13 cellular contexts compared by ENCODE assay signal in genomic region chr14:74574706-74575105, GRCh38. TPM values are rescaled to one million over a fixed set of nuclear protein-coding genes. Genes with fewer than 3 reads are reported as not detected.
DNase-seq lines count a peak whose midpoint lies in the region; ATAC-seq, FAIRE-seq and TF ChIP-seq lines count a peak whose summit lies in the region.
"Had no signal": no experiment of that assay in that cellular context is flagged by ENCODE, and none has a peak within 500 bp of the region (broad histone marks: within the 10 kb centered on the region; RNA-seq: fewer than 3 reads in every experiment).

No MANE protein-coding gene starts in this region.

- POLR2A ChIA-PET in H1 (lab: Charles Lee; ENCODE audit: partially characterized antibody), result interaction anchor here (1.1 kb wide), 1 partner anchor 23 kb away, joined by 5 read pairs; no protein-coding TSS in a partner anchor

- no peak overlapping the region for H2AK5ac ChIP-seq in H1 (ENCODE audit: low read depth, low read length)

- no peak overlapping the region for H3K4me2 ChIP-seq in H1 (ENCODE audit: insufficient read depth in 1 of 2, low read depth in 2 of 2, low read length in 2 of 2)
- H3K4me2 ChIP-seq: KMS-11 had no signal

- DNase-seq in HFFc6 (no peak), RPMI7951 (ENCODE audit: low read depth) (peak; percentile 90), H1 (ENCODE audit: low read depth in 1 of 2, low spot score in 2 of 2) (no peak), tibial nerve (ENCODE audit: low spot score in 2 of 2) (no peak), body of pancreas (no peak)
- DNase-seq: nephron progenitor cell had no signal

- ATAC-seq in body of pancreas, result no peak
- no peak for ATAC-seq in GM19328 (IDR thresholded peaks at IDR 0.05; ENCODE audit: unreplicated experiment)
- ATAC-seq in GM21367 (IDR thresholded peaks at IDR 0.05; ENCODE audit: unreplicated experiment), result no peak
- ATAC-seq: right lobe of liver had no signal

- peak overlapping the region; percentile 99 for H3K27ac Mint-ChIP-seq in HFFc6
- H3K27ac Mint-ChIP-seq: nephron progenitor cell had no signal

- H3K14ac ChIP-seq in H1 (ENCODE audit: insufficient read length), result no peak overlapping the region

- H3K36me3 Mint-ChIP-seq in HFFc6 (ENCODE audit: low read depth), result peaks cover 16% of the 10 kb centered on the region
- H3K36me3 Mint-ChIP-seq: CD8-positive, alpha-beta memory T cell had no signal

- TF ChIP-seq POLR2A in H1 (IDR thresholded peaks at IDR 0.05; ENCODE audit: control extremely low read depth in 1 of 2, low read depth in 2 of 2, low read length in 2 of 2) (no peak), tibial nerve (IDR thresholded peaks at IDR 0.05) (no peak), body of pancreas (IDR thresholded peaks at IDR 0.05) (no peak)

- H3K23ac ChIP-seq in H1 (ENCODE audit: insufficient read length), result no peak overlapping the region

- H3K79me2 ChIP-seq in H1 (ENCODE audit: control insufficient read depth in 1 of 2, insufficient read depth in 2 of 2, low read length in 2 of 2), result no peaks in the 10 kb centered on the region

- H3K36me3 ChIP-seq in H1 (ENCODE audit: control insufficient read depth in 2 of 4, insufficient read depth in 4 of 4, low read length in 3 of 4), result no peaks in the 10 kb centered on the region
- no peaks in the 10 kb centered on the region for H3K36me3 ChIP-seq in tibial nerve
- H3K36me3 ChIP-seq in body of pancreas (replicated peaks in 1 of 2; ENCODE audit: insufficient read depth in 1 of 2, low read depth in 2 of 2), result no peaks in the 10 kb centered on the region
- H3K36me3 ChIP-seq: right lobe of liver, suprapubic skin had no signal

- H3K27ac ChIP-seq in H1 (ENCODE audit: low read depth, low read length) (no peak overlapping the region), skin epidermis (peak overlapping the region in 13 of 21 experiments; percentile 12 to 95 (median 56)), tibial nerve (peak overlapping the region in 2 of 4 donors; percentile 78 to 83), body of pancreas (no peak overlapping the region)
- H3K27ac ChIP-seq: KMS-11, right lobe of liver, suprapubic skin had no signal

- H3K27me3 Mint-ChIP-seq in HFFc6 (ENCODE audit: insufficient read depth), result no peaks in the 10 kb centered on the region; the same call in 1 of the 2 replicates

- H2BK5ac ChIP-seq in H1 (ENCODE audit: low read depth, low read length), result no peak overlapping the region

- H4K5ac ChIP-seq in H1 (ENCODE audit: insufficient read length, low read depth, low read length), result no peak overlapping the region

- no peak overlapping the region for H3K18ac ChIP-seq in H1 (ENCODE audit: extremely low read depth, low read length)

- no peak overlapping the region for H3K4ac ChIP-seq in H1 (replicated peaks; ENCODE audit: insufficient read length, low read depth, low read length)

- peaks cover 0 to 6% (median 4%) of the 10 kb centered on the region in 4 experiments; a peak in 5 of 7 replicates for H3K4me1 ChIP-seq in H1 (replicated peaks in 1 of 4; ENCODE audit: control insufficient read depth in 3 of 4, insufficient read depth in 4 of 4, low read length in 3 of 4)
- peaks cover 0 to 79% (median 41%) of the 10 kb centered on the region in 4 donors for H3K4me1 ChIP-seq in tibial nerve
- no peaks in the 10 kb centered on the region for H3K4me1 ChIP-seq in body of pancreas
- H3K4me1 ChIP-seq: right lobe of liver had no signal

- no peaks in the 10 kb centered on the region for H3K27me3 ChIP-seq in H1 (replicated peaks in 1 of 4; ENCODE audit: control insufficient read depth in 3 of 4, extremely low read depth in 1 of 4, insufficient read depth in 3 of 4, low read length in 3 of 4)
- H3K27me3 ChIP-seq in tibial nerve, result no peaks in the 10 kb centered on the region
- no peaks in the 10 kb centered on the region for H3K27me3 ChIP-seq in body of pancreas
- H3K27me3 ChIP-seq: right lobe of liver, suprapubic skin had no signal

- no peaks in the 10 kb centered on the region for H3K9me3 Mint-ChIP-seq in HFFc6
- H3K9me3 Mint-ChIP-seq: CD8-positive, alpha-beta memory T cell; nephron progenitor cell had no signal

- H4K20me1 ChIP-seq in H1 (replicated peaks in 1 of 2; ENCODE audit: control insufficient read depth in 1 of 2, insufficient read depth in 2 of 2, low read length in 2 of 2), result no peaks in the 10 kb centered on the region

- H2BK15ac ChIP-seq in H1 (ENCODE audit: low read length), result no peak overlapping the region

- no peak overlapping the region for H4K8ac ChIP-seq in H1 (ENCODE audit: extremely low read depth, insufficient read depth, low read length)

- intact Hi-C loops in body of pancreas (cut with DNase I), result no loop called here

- no peak for TF ChIP-seq RAD21 in H1 (IDR thresholded peaks at IDR 0.05 in 1 of 2, conservative IDR thresholded peaks at IDR 0.05 in 1 of 2; ENCODE audit: low read depth in 2 of 2, low read length in 2 of 2)

- peaks cover 97% of the 10 kb centered on the region for H3K4me1 Mint-ChIP-seq in HFFc6 (ENCODE audit: low read depth)

- CTCF ChIA-PET in H1 (lab: Charles Lee; ENCODE audit: partially characterized antibody), result interaction anchor here (0.8 to 4.9 kb wide), 18 partner anchors 8 to 249 kb away, joined by 3 to 51 read pairs (median 9); partner anchors contain the start of gene LTBP2

- peak overlapping the region; percentile 17; the same call in 1 of the 2 replicates for H3K4me3 Mint-ChIP-seq in HFFc6
- H3K4me3 Mint-ChIP-seq: nephron progenitor cell had no signal

- H3K56ac ChIP-seq in H1 (replicated peaks; ENCODE audit: insufficient read length, low read depth, low read length), result no peak overlapping the region

- no peak overlapping the region for H2BK12ac ChIP-seq in H1 (ENCODE audit: low read depth, low read length)

- no peaks in the 10 kb centered on the region for H3K79me1 ChIP-seq in H1 (ENCODE audit: low read depth, low read length)

- H2AFZ ChIP-seq in H1 (ENCODE audit: low read length), result 0 out of 2 replicates have a peak overlapping the region, but pooled peaks have one; percentile 61

- H2BK120ac ChIP-seq in H1 (replicated peaks; ENCODE audit: low read depth, low read length), result no peak overlapping the region

- H3K23me2 ChIP-seq in H1 (ENCODE audit: low read depth, low read length), result no peaks in the 10 kb centered on the region

- H3K9ac ChIP-seq in H1 (replicated peaks in 1 of 4; ENCODE audit: extremely low read depth in 1 of 4, low read depth in 3 of 4, low read length in 3 of 4), result no peak overlapping the region
- H3K9ac ChIP-seq: KMS-11 had no signal

- no peak overlapping the region for H2BK20ac ChIP-seq in H1 (ENCODE audit: low read length)

- TF ChIP-seq EP300 in H1 (IDR thresholded peaks at IDR 0.05; ENCODE audit: borderline replicate concordance in 1 of 2, low read depth in 2 of 2, low read length in 2 of 2), result no peak
- TF ChIP-seq EP300 in tibial nerve (IDR thresholded peaks at IDR 0.05), result no peak

- no peak overlapping the region for H4K91ac ChIP-seq in H1 (replicated peaks; ENCODE audit: insufficient read length, low read length)

- FAIRE-seq in H1 (lab: Jason Lieb, UNC), result no peak

- H3K4me3 ChIP-seq in H1 (ENCODE audit: extremely low read depth in 1 of 4, insufficient read depth in 2 of 4, low read depth in 3 of 4, low read length in 4 of 4) (no peak overlapping the region), skin epidermis (no peak overlapping the region), tibial nerve (no peak overlapping the region), body of pancreas (no peak overlapping the region)
- H3K4me3 ChIP-seq: right lobe of liver, suprapubic skin had no signal

- TF ChIP-seq CTCF in HFFc6 (IDR thresholded peaks at IDR 0.05), result no peak
- TF ChIP-seq CTCF in H1 (IDR thresholded peaks at IDR 0.05; ENCODE audit: control extremely low read depth in 1 of 3, insufficient read depth in 1 of 3, low read depth in 1 of 3, low read length in 3 of 3), result no peak
- TF ChIP-seq CTCF in tibial nerve (IDR thresholded peaks at IDR 0.05), result no peak
- no peak for TF ChIP-seq CTCF in body of pancreas (IDR thresholded peaks at IDR 0.05)

- 71% methylated on average over 4 of the region's 6 CpGs; no CpG with 5 or more reads in 1 of the 2 experiments for WGBS in H1 (ENCODE audit: extremely low coverage in 1 of 2, insufficient coverage in 1 of 2, insufficient read length in 1 of 2, insufficient replicate concordance in 2 of 2, low coverage in 1 of 2, low lambda C conversion rate in 2 of 2, missing lambda C conversion rate in 1 of 2), 2 experiments
- 75 to 77% methylated on average over 6 of the region's 6 CpGs for WGBS in tibial nerve, 2 donors
- WGBS in body of pancreas, 2 donors, result 79 to 98% methylated on average over 5 to 6 of the region's 6 CpGs

- H3K9me3 ChIP-seq in H1 (ENCODE audit: insufficient read depth in 2 of 2, low read depth in 1 of 2, low read length in 1 of 2) (no peaks in the 10 kb centered on the region), tibial nerve (no peaks in the 10 kb centered on the region), body of pancreas (no peaks in the 10 kb centered on the region)
- H3K9me3 ChIP-seq: right lobe of liver, suprapubic skin had no signal

TF ChIP-seq in H1, 55 proteins besides CTCF, POLR2A, EP300 and RAD21:
- TF ChIP-seq PHF8 (conservative IDR thresholded peaks at IDR 0.05; ENCODE audit: low read depth, low read length), result no peak
- TF ChIP-seq RXRA (IDR thresholded peaks at IDR 0.05; ENCODE audit: insufficient read depth, low read depth, low read length), result no peak
- TF ChIP-seq RNF2 (IDR thresholded peaks at IDR 0.05; ENCODE audit: borderline replicate concordance, low read depth, low read length, missing control alignments, poor library complexity, severe bottlenecking), result no peak

RNA-seq across cellular contexts. Expression of gene LTBP2, which starts 37.3 kb away (rescaled TPM):
- 100 to 1,000 TPM; 109 to 165 (median 120) TPM for total RNA-seq in HFFc6 (2021; fragmentation: NEBNext Ultra II Directional; extraction: Animal tissue kit (Norgen Biotek cat#: 25700))
- total RNA-seq in RPMI7951 (2014; rRNA removed; shearing (Covaris generic)), result 22.8 and 26.0 TPM in 2 replicates
- total RNA-seq in H1 (2021; fragmentation: NEBNext Ultra II Directional; extraction: Animal tissue kit (Norgen Biotek cat#: 25700)), result 0.59 and 0.89 TPM in 2 replicates
- polyA plus RNA-seq in H1 (2011; rRNA removed), result 0.48 and 0.67 TPM in 2 replicates
- 0.41 TPM for polyA plus RNA-seq in H1 (2011; cell fraction: cytosol; rRNA removed)
- 1.7 TPM for polyA plus RNA-seq in H1 (2011; cell fraction: nucleus; rRNA removed)
- 0.46 to 0.62 TPM (median 0.55 TPM) in 4 replicates for polyA plus RNA-seq in H1 (2012, experiment 1 of 2)
- polyA plus RNA-seq in H1 (2012, experiment 2 of 2), result 0.34 TPM
- polyA plus RNA-seq in H1 (2013, experiment 1 of 2), result 0.32 TPM
- polyA plus RNA-seq in H1 (2013, experiment 2 of 2), result 0.28 TPM
- 0.51 and 0.66 TPM in 2 replicates for polyA minus RNA-seq in H1 (2011; rRNA and poly(A)+ RNA removed)
- polyA minus RNA-seq in H1 (2011; cell fraction: cytosol; rRNA and poly(A)+ RNA removed), result 0.73 TPM
- 1.4 TPM for polyA minus RNA-seq in H1 (2011; cell fraction: nucleus; rRNA and poly(A)+ RNA removed)
- total RNA-seq in tibial nerve, result 100 to 1,000 TPM in 2 of 4 donors, 10 to 100 TPM in 2; 67.1 to 276 (median 134) TPM
- 10 to 100 TPM; 15.8 to 20.4 TPM for total RNA-seq in body of pancreas

Comparison
In these comparisons a context has a peak if more than half of its experiments do, and no peak if none do; other contexts are left out.
1. H3K27ac ChIP-seq: peak in skin epidermis (13 of 21); none in H1 (single experiment) and body of pancreas (0 of 4).